ENCODE assay signal across 21 cellular contexts in genomic region chr2:226116346-226116745, GRCh38.
DNase-seq lines count a peak whose midpoint lies in the region; ATAC-seq and TF ChIP-seq lines count a peak whose summit lies in the region.
"Had no signal": no experiment of that assay in that cellular context is flagged by ENCODE, and none has a peak within 500 bp of the region (broad histone marks: within the 10 kb centered on the region; RNA-seq: fewer than 3 reads in every experiment).

No MANE protein-coding gene starts in this region.

- no peak overlapping the region for H3K9ac ChIP-seq in H9 (ENCODE audit: extremely low read depth, insufficient read length, low read length)
- H3K9ac ChIP-seq in IMR-90 (ENCODE audit: low read depth, low read length), result no peak overlapping the region
- no peak overlapping the region for H3K9ac ChIP-seq in smooth muscle cell (ENCODE audit: low read depth)

- H3K14ac ChIP-seq in H9 (ENCODE audit: insufficient read depth, low read length) (no peak overlapping the region), IMR-90 (replicated peaks; ENCODE audit: low read depth, low read length) (peak overlapping the region; percentile 38; the same call in 1 of the 2 replicates)

- H3K9me3 Mint-ChIP-seq in H9, result no peaks in the 10 kb centered on the region; a peak in 1 of 5 replicates

- peaks cover 17% of the 10 kb centered on the region for H3F3A ChIP-seq in smooth muscle cell (ENCODE audit: low read depth)

- BruUV-seq in IMR-90 (replicated peaks; lab: Mats Ljungman, UMichigan), result no TSS peak

- TF ChIP-seq CTCF in H9 (conservative IDR thresholded peaks at IDR 0.05), result no peak
- no peak for TF ChIP-seq CTCF in IMR-90 (conservative IDR thresholded peaks at IDR 0.05; ENCODE audit: low read depth, low read length)
- TF ChIP-seq CTCF in brain microvascular endothelial cell (IDR thresholded peaks at IDR 0.05; ENCODE audit: low read depth, low read length, missing control alignments), result no peak
- no peak for TF ChIP-seq CTCF in smooth muscle cell (IDR thresholded peaks at IDR 0.05; ENCODE audit: borderline replicate concordance, insufficient read depth, poor library complexity, severe bottlenecking)
- TF ChIP-seq CTCF in lower leg skin (IDR thresholded peaks at IDR 0.05), result no peak
- TF ChIP-seq CTCF in GM13976 (IDR thresholded peaks at IDR 0.05; ENCODE audit: borderline replicate concordance, control extremely low read depth, extremely low read depth, insufficient read depth, missing control alignments), result no peak

- ATAC-seq in IMR-90 (ENCODE audit: low read depth) (no peak), GM18870 (IDR thresholded peaks at IDR 0.05; ENCODE audit: unreplicated experiment) (no peak)

- peaks cover 4% of the 10 kb centered on the region for H3K9me1 ChIP-seq in IMR-90 (ENCODE audit: insufficient read depth, low read length)

- H4K5ac ChIP-seq in H9 (ENCODE audit: insufficient read length, low read depth, low read length), result no peak overlapping the region
- peak overlapping the region; percentile 59 for H4K5ac ChIP-seq in IMR-90 (ENCODE audit: low read depth, low read length)

- H2BK120ac ChIP-seq in H9 (ENCODE audit: low read depth, low read length, poor library complexity, severe bottlenecking), result no peak overlapping the region
- H2BK120ac ChIP-seq in IMR-90 (ENCODE audit: low read depth, low read length), result peak overlapping the region; percentile 78

- H3K4me1 Mint-ChIP-seq in H9, result peaks cover 43 to 45% of the 10 kb centered on the region in 2 experiments
- H3K4me1 Mint-ChIP-seq: CD4-positive, CD25-positive, alpha-beta regulatory T cell had no signal

- no CpG with 5 or more reads among the region's 3 CpGs for WGBS in H9 (ENCODE audit: extremely low coverage, insufficient read length, low lambda C conversion rate)
- no CpG with 5 or more reads among the region's 3 CpGs for WGBS in IMR-90 (ENCODE audit: extremely low coverage in 2 of 2, insufficient read length in 1 of 2), 2 experiments
- 73% methylated on average over 3 of the region's 3 CpGs for WGBS in smooth muscle cell (ENCODE audit: low lambda C conversion rate)
- 82 to 86% methylated on average over 3 of the region's 3 CpGs for WGBS in lower leg skin, 2 donors

- H4K91ac ChIP-seq in H9 (ENCODE audit: insufficient read length, low read depth, low read length) (no peak overlapping the region), IMR-90 (ENCODE audit: insufficient read depth, low read depth, low read length) (peak overlapping the region; percentile 93)

- in situ Hi-C loops in IMR-90 (cut with MboI; ENCODE audit: low sequenced_read_pairs) (loop anchor here (5.0 kb wide), 1 partner anchor 681 kb away; the partner anchor contains the start of gene IRS1), brain microvascular endothelial cell (cut with HindIII; ENCODE audit: low pct_ligation_motif_present, low sequenced_read_pairs) (no loop called here), GM13976 (cut with MboI; ENCODE audit: low sequenced_read_pairs, unreplicated experiment) (no loop called here)

- no peak overlapping the region for H3K56ac ChIP-seq in H9 (ENCODE audit: insufficient read length, low read depth, low read length)
- 0 out of 2 replicates have a peak overlapping the region, but pooled peaks have one; percentile 70 for H3K56ac ChIP-seq in IMR-90 (ENCODE audit: extremely low read depth, insufficient read depth, low read length)

- TF ChIP-seq POLR2A in IMR-90 (IDR thresholded peaks at IDR 0.05; ENCODE audit: low read depth, low read length) (no peak), lower leg skin (IDR thresholded peaks at IDR 0.05) (no peak)

- H3K18ac ChIP-seq in H9 (ENCODE audit: insufficient read length, low read depth, low read length) (no peak overlapping the region), IMR-90 (ENCODE audit: low read depth, low read length) (peak overlapping the region; percentile 99)

- H3K27ac ChIP-seq in H9 (ENCODE audit: insufficient read length, low read depth, low read length), result no peak overlapping the region
- peak overlapping the region; percentile 69; the same call in 1 of the 2 replicates for H3K27ac ChIP-seq in IMR-90 (ENCODE audit: insufficient read depth, low read length)
- H3K27ac ChIP-seq in brain microvascular endothelial cell, result peak overlapping the region; percentile 93
- peak overlapping the region; percentile 94 for H3K27ac ChIP-seq in smooth muscle cell (ENCODE audit: low read depth)
- H3K27ac ChIP-seq: HL-60 had no signal

- no peak overlapping the region for H2BK5ac ChIP-seq in H9 (ENCODE audit: insufficient read length, low read length)
- peak overlapping the region; percentile 99 for H2BK5ac ChIP-seq in IMR-90 (ENCODE audit: low read depth, low read length, poor library complexity, severe bottlenecking)

- no peak overlapping the region for H2AK9ac ChIP-seq in IMR-90 (replicated peaks; ENCODE audit: low read depth, low read length, poor library complexity)

- no peak overlapping the region for H2BK20ac ChIP-seq in H9 (ENCODE audit: low read depth, low read length, poor library complexity, severe bottlenecking)
- H2BK20ac ChIP-seq in IMR-90 (ENCODE audit: low read depth, low read length), result peak overlapping the region; percentile 99

- peak overlapping the region; percentile 68 to 90 (median 82); a peak in 5 of 7 replicates for H3K27ac Mint-ChIP-seq in H9
- H3K27ac Mint-ChIP-seq: CD4-positive, CD25-positive, alpha-beta regulatory T cell had no signal

- no peak overlapping the region for H4K8ac ChIP-seq in H9 (replicated peaks; ENCODE audit: insufficient read length, low read depth, low read length)
- H4K8ac ChIP-seq in IMR-90 (ENCODE audit: low read depth in 2 of 2, low read length in 2 of 2), result peak overlapping the region; percentile 66 to 88; a peak in 3 of 4 replicates

- dilution Hi-C loops in IMR-90 (cut with HindIII; ENCODE audit: low sequenced_read_pairs, unreplicated experiment), result no loop called here

- H3K4me3 ChIP-seq in IMR-90 (ENCODE audit: insufficient read depth, low read depth, low read length) (no peak overlapping the region), brain microvascular endothelial cell (ENCODE audit: low read depth, low read length) (no peak overlapping the region), smooth muscle cell (no peak overlapping the region), lower leg skin (ENCODE audit: low read depth, poor library complexity, severe bottlenecking) (no peak overlapping the region)
- H3K4me3 ChIP-seq: SJCRH30 had no signal

- H3K79me1 ChIP-seq in H9 (ENCODE audit: insufficient read depth, low read depth, low read length, poor library complexity, severe bottlenecking) (no peaks in the 10 kb centered on the region), IMR-90 (ENCODE audit: low read depth in 1 of 2, low read length in 2 of 2) (peaks cover 0 to 7% of the 10 kb centered on the region in 2 experiments; a peak in 2 of 4 replicates)

- no peak overlapping the region for H2BK12ac ChIP-seq in H9 (ENCODE audit: insufficient read length, low read depth, low read length)

- H3T11ph ChIP-seq in H9 (ENCODE audit: low read length), result no peak overlapping the region

- H3K4me3 Mint-ChIP-seq in H9, result peak overlapping the region in 1 of 2 experiments; percentile 7; a peak in 1 of 5 replicates
- H3K4me3 Mint-ChIP-seq: CD4-positive, CD25-positive, alpha-beta regulatory T cell had no signal

- no peaks in the 10 kb centered on the region for H3K9me3 ChIP-seq in H9 (ENCODE audit: control insufficient read depth, low read depth, low read length)
- no peaks in the 10 kb centered on the region for H3K9me3 ChIP-seq in IMR-90 (ENCODE audit: control insufficient read depth, insufficient read depth, low read length)
- no peaks in the 10 kb centered on the region for H3K9me3 ChIP-seq in smooth muscle cell (replicated peaks; ENCODE audit: low read depth)
- H3K9me3 ChIP-seq: BE2C, SJCRH30 had no signal

- no peaks in the 10 kb centered on the region; a peak in 1 of 7 replicates for H3K36me3 Mint-ChIP-seq in H9 (ENCODE audit: insufficient read depth in 1 of 3, low read depth in 3 of 3)
- H3K36me3 Mint-ChIP-seq: CD4-positive, CD25-positive, alpha-beta regulatory T cell had no signal

- H2BK15ac ChIP-seq in H9 (ENCODE audit: low read depth, low read length) (no peak overlapping the region), IMR-90 (ENCODE audit: low read depth, low read length) (peak overlapping the region; percentile 82; the same call in 2 of the 3 replicates)

- no peak for TF ChIP-seq RAD21 in IMR-90 (IDR thresholded peaks at IDR 0.05; ENCODE audit: low read length)

- H3K23ac ChIP-seq in H9 (ENCODE audit: insufficient read length, low read depth, low read length) (no peak overlapping the region), IMR-90 (ENCODE audit: low read depth, low read length) (peak overlapping the region; percentile 81; the same call in 1 of the 2 replicates)

- CTCF ChIA-PET in IMR-90 (lab: Yijun Ruan, JAX), result no interaction called here

- no peaks in the 10 kb centered on the region for H3K27me3 ChIP-seq in H9 (ENCODE audit: insufficient read depth, low read length)
- H3K27me3 ChIP-seq in IMR-90 (ENCODE audit: control insufficient read depth, insufficient read depth, low read length), result no peaks in the 10 kb centered on the region
- no peaks in the 10 kb centered on the region for H3K27me3 ChIP-seq in brain microvascular endothelial cell (replicated peaks)
- no peaks in the 10 kb centered on the region for H3K27me3 ChIP-seq in smooth muscle cell (ENCODE audit: low read depth)
- H3K27me3 ChIP-seq: BE2C, SJCRH30 had no signal

- no peak overlapping the region for H2AK5ac ChIP-seq in H9 (ENCODE audit: insufficient read length, low read length)
- H2AK5ac ChIP-seq in IMR-90 (ENCODE audit: low read depth, low read length), result peak overlapping the region; percentile 6; the same call in 1 of the 2 replicates

- no peak for DNase-seq in H9
- no peak for DNase-seq in IMR-90
- no peak for DNase-seq in brain microvascular endothelial cell
- no peak for DNase-seq in smooth muscle cell (lab: John Stamatoyannopoulos, UW; ENCODE audit: unreplicated experiment)
- no peak for DNase-seq in activated CD4-positive, alpha-beta T cell treated with anti-CD3 and anti-CD28 coated beads, Interleukin-2, amount 50 U/mL, for 4 hours
- DNase-seq in lower leg skin (ENCODE audit: low spot score in 2 of 2), result no peak
- no peak for DNase-seq in GM13976 (ENCODE audit: low spot score)
- DNase-seq: BE2C; Caco-2; CD4-positive, CD25-positive, alpha-beta regulatory T cell; GDM1; GOT3; NCI-H1092 treated with DMSO at 0.1 percent for 48 hours; NCI-H146; NCI-H2029 treated with DMSO at 0.1 percent for 48 hours; NCI-H2171; NCI-H446; NCI-H69; SJCRH30 had no signal

- H4K20me1 ChIP-seq in H9 (ENCODE audit: control insufficient read depth, insufficient read depth, insufficient read length) (no peaks in the 10 kb centered on the region), IMR-90 (ENCODE audit: insufficient read depth, low read length) (no peaks in the 10 kb centered on the region), smooth muscle cell (ENCODE audit: low read depth) (no peaks in the 10 kb centered on the region)

- H3K36me3 ChIP-seq in IMR-90 (ENCODE audit: control insufficient read depth, insufficient read depth, low read length) (no peaks in the 10 kb centered on the region), brain microvascular endothelial cell (replicated peaks) (no peaks in the 10 kb centered on the region), smooth muscle cell (ENCODE audit: low read depth) (no peaks in the 10 kb centered on the region)
- H3K36me3 ChIP-seq: BE2C, SJCRH30 had no signal

- H3K27me3 Mint-ChIP-seq in H9 (ENCODE audit: low read depth), result no peaks in the 10 kb centered on the region
- H3K27me3 Mint-ChIP-seq: CD4-positive, CD25-positive, alpha-beta regulatory T cell had no signal

- H3K4ac ChIP-seq in H9 (ENCODE audit: low read depth, low read length) (no peak overlapping the region), IMR-90 (ENCODE audit: low read depth, low read length) (peak overlapping the region; percentile 76)

- peaks cover 2% of the 10 kb centered on the region; the same call in 1 of the 2 replicates for H3K4me1 ChIP-seq in H9 (ENCODE audit: insufficient read depth, low read length)
- H3K4me1 ChIP-seq in IMR-90 (ENCODE audit: control insufficient read depth, insufficient read depth, low read length), result peaks cover 8% of the 10 kb centered on the region
- H3K4me1 ChIP-seq in smooth muscle cell (ENCODE audit: low read depth), result peaks cover 27% of the 10 kb centered on the region
- H3K4me1 ChIP-seq: BE2C had no signal

- POLR2A ChIA-PET in IMR-90 (lab: Charles Lee; ENCODE audit: unreplicated experiment), result no interaction called here

- intact Hi-C loops in IMR-90 (cut with micrococcal nuclease) (loop anchor here (5.0 kb wide), 5 partner anchors 34 to 546 kb away; no protein-coding TSS in a partner anchor), lower leg skin (cut with DNase I; ENCODE audit: low total_unique reads) (no loop called here)

- H3K23me2 ChIP-seq in H9 (ENCODE audit: insufficient read length, low read depth, low read length, poor library complexity, severe bottlenecking), result no peaks in the 10 kb centered on the region

- H3K4me2 ChIP-seq in H9 (ENCODE audit: insufficient read depth, insufficient read length, low read length) (no peak overlapping the region), IMR-90 (ENCODE audit: low read depth, low read length) (no peak overlapping the region), smooth muscle cell (peak overlapping the region; percentile 62)

- H2AFZ ChIP-seq in H9 (ENCODE audit: low read length) (no peak overlapping the region), IMR-90 (replicated peaks; ENCODE audit: low read length, poor library complexity) (no peak overlapping the region), smooth muscle cell (ENCODE audit: low read depth) (no peak overlapping the region)

- H3K79me2 ChIP-seq in H9 (ENCODE audit: insufficient read depth, low read length), result no peaks in the 10 kb centered on the region
- no peaks in the 10 kb centered on the region for H3K79me2 ChIP-seq in smooth muscle cell (ENCODE audit: low read depth)
